25 cellular contexts compared by ENCODE assay signal in genomic region chr22:20281891-20282290, GRCh38. TPM values are rescaled to one million over a fixed set of nuclear protein-coding genes. Genes with fewer than 3 reads are reported as not detected.
DNase-seq lines count a peak whose midpoint lies in the region; FAIRE-seq and TF ChIP-seq lines count a peak whose summit lies in the region.
"Had no signal": no experiment of that assay in that cellular context is flagged by ENCODE, and none has a peak within 500 bp of the region (broad histone marks: within the 10 kb centered on the region; RNA-seq: fewer than 3 reads in every experiment).

No MANE protein-coding gene starts in this region.

- no peak overlapping the region for H4K91ac ChIP-seq in neuronal stem cell (ENCODE audit: low read depth, low read length, poor library complexity)

- no peak overlapping the region for H3K14ac ChIP-seq in neuronal stem cell (ENCODE audit: low read length)

- H3K27ac ChIP-seq in BLaER1 (0 out of 2 replicates have a peak overlapping the region, but pooled peaks have one; percentile 9), neuronal stem cell (replicated peaks; ENCODE audit: low read length) (no peak overlapping the region)
- H3K27ac ChIP-seq: 22Rv1, A549 had no signal

- H2AFZ ChIP-seq in neuronal stem cell (ENCODE audit: low read length): no peak overlapping the region

- WGBS in neuronal stem cell (ENCODE audit: extremely low coverage in 2 of 2, insufficient read length in 2 of 2, insufficient replicate concordance in 1 of 2), 2 donors: no CpG with 5 or more reads among the region's 12 CpGs

- peaks cover 82% of the 10 kb centered on the region for H3K4me1 ChIP-seq in BLaER1
- peaks cover 14 to 17% of the 10 kb centered on the region in 2 donors for H3K4me1 ChIP-seq in neuronal stem cell (ENCODE audit: control insufficient read depth in 2 of 2, insufficient read depth in 1 of 2, low read depth in 1 of 2, low read length in 2 of 2)
- H3K4me1 ChIP-seq: A549 had no signal

- H3K79me1 ChIP-seq in neuronal stem cell (ENCODE audit: low read depth, low read length): peaks cover 2% of the 10 kb centered on the region

- H3K27me3 Mint-ChIP-seq in brain: peaks cover 4% of the 10 kb centered on the region
- H3K27me3 Mint-ChIP-seq: CD4-positive, CD25-positive, alpha-beta regulatory T cell had no signal

- H2AK5ac ChIP-seq in neuronal stem cell (ENCODE audit: low read depth, low read length): peak overlapping the region; percentile 37

- H3K36me3 ChIP-seq in BLaER1 (no peaks in the 10 kb centered on the region), neuronal stem cell (replicated peaks in 1 of 2; ENCODE audit: control insufficient read depth in 2 of 2, insufficient read depth in 2 of 2, low read length in 2 of 2) (no peaks in the 10 kb centered on the region)

- H2BK5ac ChIP-seq in neuronal stem cell (ENCODE audit: low read length): no peak overlapping the region

- peak overlapping the region in 4 of 5 experiments; percentile 55 to 87 (median 78) for H3K27ac Mint-ChIP-seq in brain
- H3K27ac Mint-ChIP-seq: B cell; CD4-positive, CD25-positive, alpha-beta regulatory T cell; CD8-positive, alpha-beta memory T cell had no signal

- H3K4me3 Mint-ChIP-seq in brain: no peak overlapping the region
- H3K4me3 Mint-ChIP-seq: B cell; CD14-positive monocyte; CD4-positive, alpha-beta memory T cell; CD4-positive, CD25-positive, alpha-beta regulatory T cell; CD8-positive, alpha-beta memory T cell had no signal

- H3K9me3 ChIP-seq in BLaER1 (no peaks in the 10 kb centered on the region), neuronal stem cell (replicated peaks in 1 of 2; ENCODE audit: control insufficient read depth in 2 of 2, insufficient read depth in 1 of 2, low read depth in 1 of 2, low read length in 2 of 2) (no peaks in the 10 kb centered on the region)
- H3K9me3 ChIP-seq: A549 had no signal

- no peak for TF ChIP-seq CTCF in brain (conservative IDR thresholded peaks at IDR 0.05)

- H3K4me2 ChIP-seq in BLaER1 (peak overlapping the region; percentile 84; the same call in 1 of the 2 replicates), neuronal stem cell (ENCODE audit: insufficient read depth, low read length, poor library complexity, severe bottlenecking) (no peak overlapping the region)
- H3K4me2 ChIP-seq: A549 had no signal

- H3K9me3 Mint-ChIP-seq in brain: no peaks in the 10 kb centered on the region
- H3K9me3 Mint-ChIP-seq: CD14-positive monocyte; CD4-positive, alpha-beta memory T cell; CD8-positive, alpha-beta memory T cell had no signal

- H3K27me3 ChIP-seq in BLaER1: no peaks in the 10 kb centered on the region
- H3K27me3 ChIP-seq in neuronal stem cell (ENCODE audit: control insufficient read depth in 3 of 3, insufficient read depth in 3 of 3, low read depth in 1 of 3, low read length in 3 of 3): peaks cover 0 to 10% (median 0%) of the 10 kb centered on the region in 3 experiments

- H3K36me3 Mint-ChIP-seq in brain: no peaks in the 10 kb centered on the region
- H3K36me3 Mint-ChIP-seq: CD14-positive monocyte; CD4-positive, alpha-beta memory T cell; CD4-positive, CD25-positive, alpha-beta regulatory T cell; CD8-positive, alpha-beta memory T cell had no signal

- no peak overlapping the region for H2BK12ac ChIP-seq in neuronal stem cell (ENCODE audit: low read length)

- H3K4me3 ChIP-seq in BLaER1: no peak overlapping the region
- no peak overlapping the region for H3K4me3 ChIP-seq in neuronal stem cell (ENCODE audit: low read length in 2 of 2)
- H3K4me3 ChIP-seq: A549, GM12878 had no signal

- no peak overlapping the region for H2BK15ac ChIP-seq in neuronal stem cell (ENCODE audit: low read length)

- H3K18ac ChIP-seq in neuronal stem cell (ENCODE audit: low read length): no peak overlapping the region

- DNase-seq in neuronal stem cell (ENCODE audit: low spot score) (no peak), frontal cortex (ENCODE audit: low spot score in 2 of 2) (no peak), NCI-H748 (lab: John Stamatoyannopoulos, UW; ENCODE audit: unreplicated experiment) (no peak)
- DNase-seq: AML-193; C1 segment of cervical spinal cord; CD4-positive, CD25-positive, alpha-beta regulatory T cell; CD8-positive, alpha-beta memory T cell; COR-L47; DMS 273 treated with DMSO at 0.1 percent for 48 hours; DMS153; DMS53; DMS79; DND-41; EL; GDM1 had no signal

- H2BK120ac ChIP-seq in neuronal stem cell (ENCODE audit: low read depth, low read length): no peak overlapping the region

- peaks cover 18% of the 10 kb centered on the region for H3K4me1 Mint-ChIP-seq in brain
- H3K4me1 Mint-ChIP-seq: CD4-positive, CD25-positive, alpha-beta regulatory T cell had no signal

- H4K8ac ChIP-seq in neuronal stem cell (ENCODE audit: low read depth, low read length): no peak overlapping the region

- H3K4ac ChIP-seq in neuronal stem cell (ENCODE audit: low read length): no peak overlapping the region

- H4K20me1 ChIP-seq in BLaER1: no peaks in the 10 kb centered on the region

- H3K23ac ChIP-seq in neuronal stem cell (ENCODE audit: low read depth, low read length, poor library complexity): no peak overlapping the region

- FAIRE-seq in frontal cortex (lab: Jason Lieb, UNC): no peak
- FAIRE-seq: A549, GM12878, GM12892, GM18507 had no signal

- H3K9ac ChIP-seq in BLaER1: no peak overlapping the region
- no peak overlapping the region for H3K9ac ChIP-seq in neuronal stem cell (ENCODE audit: low read depth, low read length, poor library complexity)

RNA-seq across cellular contexts. Expression of gene RTN4R, which starts 13.8 kb away (rescaled TPM):
- 21.3 TPM for polyA plus RNA-seq in brain (ENCODE audit: insufficient read depth, low read depth, low replicate concordance)
- polyA plus RNA-seq in neuronal stem cell (2013, experiment 1 of 2): 23.2 TPM
- polyA plus RNA-seq in neuronal stem cell (2013, experiment 2 of 2): 22.9 TPM
- 10.2 TPM for total RNA-seq in frontal cortex
- polyA plus RNA-seq: CD14-positive monocyte had no signal

RNA-seq across cellular contexts. Expression of gene DGCR6L, which starts 38.0 kb away (rescaled TPM):
- 119 TPM for polyA plus RNA-seq in brain (ENCODE audit: insufficient read depth, low read depth, low replicate concordance)
- polyA plus RNA-seq in neuronal stem cell (2013, experiment 1 of 2): 26.0 TPM
- 25.8 TPM for polyA plus RNA-seq in neuronal stem cell (2013, experiment 2 of 2)
- 26.5 TPM for total RNA-seq in frontal cortex
